In genomic region chr11:111540114-111540920, GRCh38 we compare ENCODE assay signal across 8 cellular contexts. TPM values are rescaled to one million over a fixed set of nuclear protein-coding genes. Genes with fewer than 3 reads are reported as not detected.
DNase-seq lines count a peak whose midpoint lies in the region; ATAC-seq, FAIRE-seq and TF ChIP-seq lines count a peak whose summit lies in the region.

A gene with protein sequence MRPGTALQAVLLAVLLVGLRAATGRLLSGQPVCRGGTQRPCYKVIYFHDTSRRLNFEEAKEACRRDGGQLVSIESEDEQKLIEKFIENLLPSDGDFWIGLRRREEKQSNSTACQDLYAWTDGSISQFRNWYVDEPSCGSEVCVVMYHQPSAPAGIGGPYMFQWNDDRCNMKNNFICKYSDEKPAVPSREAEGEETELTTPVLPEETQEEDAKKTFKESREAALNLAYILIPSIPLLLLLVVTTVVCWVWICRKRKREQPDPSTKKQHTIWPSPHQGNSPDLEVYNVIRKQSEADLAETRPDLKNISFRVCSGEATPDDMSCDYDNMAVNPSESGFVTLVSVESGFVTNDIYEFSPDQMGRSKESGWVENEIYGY (plus strand): TSS chr11:111540720. CDS start chr11:111540844, 124 bp downstream.

- no peak for FAIRE-seq in keratinocyte (lab: Jason Lieb, UNC)

- DNase-seq in NCI-H1417 (lab: John Stamatoyannopoulos, UW) (peak in 2 of 3 experiments; percentile 71 to 74), NCI-H1417 treated with DMSO at 0.1 percent for 48 hours (lab: John Stamatoyannopoulos, UW) (no peak), T-cell (peak in 24 of 34 experiments; percentile 11 to 55 (median 30)), chondrocyte (ENCODE audit: low spot score) (no peak), keratinocyte (ENCODE audit: low read depth, low spot score) (no peak), NK-92 (lab: John Stamatoyannopoulos, UW; ENCODE audit: unreplicated experiment) (no peak), kidney glomerular epithelial cell (lab: John Stamatoyannopoulos, UW) (no peak)

- H3K27me3 Mint-ChIP-seq in T-cell (peaks cover 32 to 76% of the 10 kb centered on the region in 2 donors), chondrocyte (ENCODE audit: low read depth) (peaks cover 3% of the 10 kb centered on the region)

- H3K36me3 Mint-ChIP-seq in T-cell: no peaks in the 10 kb centered on the region
- peaks cover 3% of the 10 kb centered on the region for H3K36me3 Mint-ChIP-seq in chondrocyte (ENCODE audit: low read depth)

- no peaks in the 10 kb centered on the region for H3K9me1 ChIP-seq in keratinocyte (ENCODE audit: control insufficient read depth, extremely low read depth, insufficient read depth, low read length)

- CTCF ChIA-PET in T-cell (lab: Charles Lee): no interaction called here

- peak within 1 kb of the TSS; percentile 87 for H3K4me2 ChIP-seq in keratinocyte (ENCODE audit: control insufficient read depth, extremely low read depth, insufficient read depth, low read depth, low read length)

- no peaks in the 10 kb centered on the region for H3K36me3 ChIP-seq in keratinocyte (ENCODE audit: control insufficient read depth in 2 of 2, extremely low read depth in 1 of 2, insufficient read depth in 2 of 2, low read length in 2 of 2)

- H3K9me3 Mint-ChIP-seq in T-cell (no peaks in the 10 kb centered on the region), chondrocyte (ENCODE audit: low read depth) (peaks cover 4% of the 10 kb centered on the region)

- no peak within 1 kb of the TSS for H3K27ac ChIP-seq in keratinocyte (ENCODE audit: control insufficient read depth, insufficient read depth, low read length)
- peak within 1 kb of the TSS in 19 of 21 experiments; percentile 8 to 76 (median 48) for H3K27ac ChIP-seq in skin epidermis

- peak within 1 kb of the TSS; percentile 46 for H3K9ac ChIP-seq in keratinocyte (ENCODE audit: control insufficient read depth, extremely low read depth, insufficient read depth, low read length)

- H3K79me2 ChIP-seq in keratinocyte (ENCODE audit: control insufficient read depth, insufficient read depth, low read length): no peaks in the 10 kb centered on the region

- TF ChIP-seq CTCF in chondrocyte (IDR thresholded peaks at IDR 0.05): peak; percentile 25
- TF ChIP-seq CTCF in keratinocyte (optimal IDR thresholded peaks at IDR 0.05 in 1 of 3, IDR thresholded peaks at IDR 0.05 in 1 of 3, conservative IDR thresholded peaks at IDR 0.05 in 1 of 3; ENCODE audit: extremely low read depth in 1 of 3, insufficient read depth in 2 of 3, low read length in 3 of 3): no peak

- POLR2A ChIA-PET in T-cell (lab: Charles Lee): no interaction called here

- H3K4me1 Mint-ChIP-seq in T-cell: peaks cover 22 to 38% (median 29%) of the 10 kb centered on the region in 3 donors
- H3K4me1 Mint-ChIP-seq in chondrocyte (ENCODE audit: low read depth): peaks cover 15% of the 10 kb centered on the region

- H2AFZ ChIP-seq in keratinocyte (ENCODE audit: control insufficient read depth, low read length): peak within 1 kb of the TSS; percentile 64

- dilution Hi-C loops in keratinocyte (cut with MboI; ENCODE audit: extremely low pct_ligation_motif_present, low sequenced_read_pairs): no loop called here

- ATAC-seq in T-cell (replicated peaks in 1 of 4): peak; percentile 47 to 64 (median 54)

- H4K20me1 ChIP-seq in keratinocyte (ENCODE audit: control insufficient read depth, extremely low read depth, insufficient read depth, low read length): no peaks in the 10 kb centered on the region

- peaks cover 23% of the 10 kb centered on the region for H3K27me3 ChIP-seq in keratinocyte (ENCODE audit: control insufficient read depth, extremely low read depth, insufficient read depth, low read length)

- H3K9me3 ChIP-seq in keratinocyte (ENCODE audit: control insufficient read depth, low read depth, low read length): no peaks in the 10 kb centered on the region

- H3K4me3 Mint-ChIP-seq in T-cell (peak within 1 kb of the TSS; percentile 67 to 86 (median 67)), chondrocyte (ENCODE audit: unreplicated experiment) (peak within 1 kb of the TSS; percentile 72)

- H3K4me3 ChIP-seq in keratinocyte (ENCODE audit: control insufficient read depth in 2 of 3, extremely low read depth in 1 of 3, insufficient read depth in 2 of 3, low read depth in 1 of 3, low read length in 3 of 3) (peak within 1 kb of the TSS; percentile 30 to 65 (median 50)), skin epidermis (peak within 1 kb of the TSS; percentile 22 to 49 (median 45))

- H3K27ac Mint-ChIP-seq in T-cell (peak within 1 kb of the TSS; percentile 55 to 88), chondrocyte (ENCODE audit: unreplicated experiment) (peak within 1 kb of the TSS; percentile 82)

- H3K4me1 ChIP-seq in keratinocyte (ENCODE audit: control insufficient read depth, extremely low read depth, insufficient read depth, low read length): peaks cover 10% of the 10 kb centered on the region

RNA-seq across cellular contexts. Expression of the gene that starts here (rescaled TPM):
- total RNA-seq in T-cell (1 to 10 TPM; 1.0 to 3.5 (median 2.6) TPM), chondrocyte (10.6 to 12.9 TPM (median 11.5 TPM) in 3 replicates)
- 1.1 to 5.1 TPM (median 3.6 TPM) in 3 replicates for polyA plus RNA-seq in keratinocyte
- 3.4 TPM for polyA plus RNA-seq in keratinocyte (2011; ENCODE audit: low read depth)
- 2.1 and 2.4 TPM in 2 replicates for polyA plus RNA-seq in keratinocyte (2011; cell fraction: cytosol; rRNA removed)
- polyA plus RNA-seq in keratinocyte (2011; cell fraction: nucleus; rRNA removed): 2.4 and 3.3 TPM in 2 replicates
- polyA plus RNA-seq in keratinocyte (2012; ENCODE audit: low replicate concordance): 1.9 and 3.8 TPM in 2 replicates
- polyA minus RNA-seq in keratinocyte: 2.4 to 3.6 TPM in 2 of 3 replicates, not detected in the other
- polyA minus RNA-seq in keratinocyte (2011; cell fraction: cytosol; rRNA and poly(A)+ RNA removed): 1.7 TPM
- polyA minus RNA-seq in keratinocyte (2011; cell fraction: nucleus; rRNA and poly(A)+ RNA removed): 1.1 and 3.7 TPM in 2 replicates

Comparison
In these comparisons a context has a peak if more than half of its experiments do, and no peak if none do; other contexts are left out.
1. DNase-seq: peak in NCI-H1417 (2 of 3) and T-cell (24 of 34); none in NCI-H1417 treated with DMSO at 0.1 percent for 48 hours (single experiment), chondrocyte (single experiment), keratinocyte (single experiment), NK-92 (single experiment) and kidney glomerular epithelial cell (single experiment).